Comparison of ENCODE assay signal across 8 cellular contexts in genomic region chr2:148817210-148817708, GRCh38. TPM values are rescaled to one million over a fixed set of nuclear protein-coding genes. Genes with fewer than 3 reads are reported as not detected.
DNase-seq lines count a peak whose midpoint lies in the region; ATAC-seq and TF ChIP-seq lines count a peak whose summit lies in the region.

No MANE protein-coding gene starts in this region.

- H3K36me3 Mint-ChIP-seq in endothelial cell (ENCODE audit: low read depth, unreplicated experiment) = no peaks in the 10 kb centered on the region

- no peak overlapping the region for H3K27ac Mint-ChIP-seq in endothelial cell (ENCODE audit: unreplicated experiment)

- no peaks in the 10 kb centered on the region for H3K9me3 ChIP-seq in mesenchymal stem cell (ENCODE audit: control insufficient read depth, low read length)

- H2BK12ac ChIP-seq in mesenchymal stem cell (ENCODE audit: low read length in 2 of 2) = no peak overlapping the region

- peak overlapping the region; percentile 64 for H3K4me3 ChIP-seq in ACC112 (ENCODE audit: low read depth, low read length)
- peak overlapping the region; percentile 18 for H3K4me3 ChIP-seq in Jurkat, Clone E6-1 (ENCODE audit: low read length)
- peak overlapping the region in 1 of 2 experiments; percentile 71 for H3K4me3 ChIP-seq in mesenchymal stem cell (ENCODE audit: insufficient read depth in 1 of 2, low read depth in 1 of 2, low read length in 2 of 2)

- H2AFZ ChIP-seq in ACC112 (ENCODE audit: low read length, unreplicated experiment) (no peak overlapping the region), mesenchymal stem cell (ENCODE audit: low read depth, low read length) (peak overlapping the region; percentile 56)

- H2AK5ac ChIP-seq in mesenchymal stem cell (ENCODE audit: low read length, severe bottlenecking) = no peak overlapping the region

- H3K4ac ChIP-seq in mesenchymal stem cell (ENCODE audit: low read depth in 1 of 2, low read length in 2 of 2) = no peak overlapping the region

- no peaks in the 10 kb centered on the region for H3K79me1 ChIP-seq in mesenchymal stem cell (replicated peaks; ENCODE audit: low read length, poor library complexity, severe bottlenecking)

- no peaks in the 10 kb centered on the region for H3K9me3 Mint-ChIP-seq in endothelial cell (ENCODE audit: unreplicated experiment)

- H3K14ac ChIP-seq in mesenchymal stem cell (ENCODE audit: low read length in 2 of 2) = peak overlapping the region in 1 of 2 experiments; percentile 48

- H4K91ac ChIP-seq in mesenchymal stem cell (ENCODE audit: low read length) = no peak overlapping the region

- H4K8ac ChIP-seq in mesenchymal stem cell (ENCODE audit: low read length) = no peak overlapping the region

- H3K4me1 ChIP-seq in ACC112 (ENCODE audit: control insufficient read depth, insufficient read depth, low read length, unreplicated experiment) = peaks cover 31% of the 10 kb centered on the region
- peaks cover 12% of the 10 kb centered on the region for H3K4me1 ChIP-seq in mesenchymal stem cell (ENCODE audit: control insufficient read depth, insufficient read depth, low read depth, low read length)

- no peak overlapping the region for H3K27ac ChIP-seq in ACC112 (ENCODE audit: low read depth, low read length)
- H3K27ac ChIP-seq in mesenchymal stem cell (ENCODE audit: low read length, poor library complexity, severe bottlenecking) = no peak overlapping the region

- H3K9ac ChIP-seq in mesenchymal stem cell (ENCODE audit: low read length) = no peak overlapping the region

- H3K36me3 ChIP-seq in ACC112 (ENCODE audit: insufficient read depth, low read length) (no peaks in the 10 kb centered on the region), mesenchymal stem cell (ENCODE audit: control insufficient read depth in 1 of 2, insufficient read depth in 2 of 2, low read depth in 1 of 2, low read length in 2 of 2) (no peaks in the 10 kb centered on the region)

- H3K79me2 ChIP-seq in ACC112 (ENCODE audit: control insufficient read depth, insufficient read depth, low read length, unreplicated experiment) = no peaks in the 10 kb centered on the region

- H3K18ac ChIP-seq in mesenchymal stem cell (ENCODE audit: low read depth in 1 of 2, low read length in 2 of 2) = peak overlapping the region in 1 of 2 experiments; percentile 30

- no peak for TF ChIP-seq CTCF in endothelial cell (IDR thresholded peaks at IDR 0.05; ENCODE audit: unreplicated experiment)

- H3K27me3 Mint-ChIP-seq in endothelial cell (ENCODE audit: unreplicated experiment) = no peaks in the 10 kb centered on the region

- H3K23ac ChIP-seq in mesenchymal stem cell (ENCODE audit: low read length in 2 of 2) = no peak overlapping the region

- 8% methylated on average over 8 of the region's 8 CpGs for WGBS in mesenchymal stem cell

- H3K4me2 ChIP-seq in mesenchymal stem cell (ENCODE audit: low read length, poor library complexity, severe bottlenecking) = peak overlapping the region; percentile 12

- H3K27me3 ChIP-seq in ACC112 (ENCODE audit: insufficient read depth, low read length) (peaks cover 19% of the 10 kb centered on the region), mesenchymal stem cell (ENCODE audit: control insufficient read depth in 1 of 2, insufficient read depth in 1 of 2, low read length in 2 of 2) (peaks cover 6 to 21% of the 10 kb centered on the region in 2 experiments)

- H2BK15ac ChIP-seq in mesenchymal stem cell (ENCODE audit: low read depth, poor library complexity, severe bottlenecking) = no peak overlapping the region

- no peak overlapping the region for H2BK120ac ChIP-seq in mesenchymal stem cell (ENCODE audit: low read depth, low read length)

- no peak for DNase-seq in Jurkat, Clone E6-1 (ENCODE audit: low read depth, low spot score)
- peak in 35 of 56 donors; percentile 3 to 61 (median 22) for DNase-seq in amygdala (lab: John Stamatoyannopoulos, UW)
- peak; percentile 31 for DNase-seq in mesenchymal stem cell
- no peak for DNase-seq in amniotic stem cell (lab: John Stamatoyannopoulos, UW)
- DNase-seq in DMS53 treated with DMSO at 0.1 percent for 48 hours (lab: John Stamatoyannopoulos, UW; ENCODE audit: unreplicated experiment) = no peak
- DNase-seq in endothelial cell (ENCODE audit: low spot score) = no peak

- peaks cover 6% of the 10 kb centered on the region for H3K4me1 Mint-ChIP-seq in endothelial cell (ENCODE audit: unreplicated experiment)

- ATAC-seq in HG03159 (IDR thresholded peaks at IDR 0.05; ENCODE audit: unreplicated experiment) = no peak

- no peak overlapping the region for H2BK5ac ChIP-seq in mesenchymal stem cell (ENCODE audit: low read depth, low read length, poor library complexity, severe bottlenecking)

- no peak overlapping the region for H3K4me3 Mint-ChIP-seq in endothelial cell (ENCODE audit: unreplicated experiment)

RNA-seq across cellular contexts. Expression of gene KIF5C, which starts 57.8 kb away (rescaled TPM):
- 1.1 TPM for polyA plus RNA-seq in Jurkat, Clone E6-1 (2012; ENCODE audit: insufficient read depth, insufficient read length)
- 0.15 TPM for polyA plus RNA-seq in mesenchymal stem cell (2013, experiment 1 of 2)
- polyA plus RNA-seq in mesenchymal stem cell (2013, experiment 2 of 2) = 0.21 TPM
- total RNA-seq in endothelial cell (ENCODE audit: unreplicated experiment) = 50.6 TPM

Comparison
In these comparisons a context has a peak if more than half of its experiments do, and no peak if none do; other contexts are left out.
1. DNase-seq: peak in amygdala (35 of 56) and mesenchymal stem cell (single experiment); none in Jurkat, Clone E6-1 (single experiment), amniotic stem cell (single experiment), DMS53 treated with DMSO at 0.1 percent for 48 hours (single experiment) and endothelial cell (single experiment).